Comparison of ENCODE assay signal across 21 cellular contexts in genomic region chr20:36885355-36885754, GRCh38. TPM values are rescaled to one million over a fixed set of nuclear protein-coding genes. Genes with fewer than 3 reads are reported as not detected.
DNase-seq lines count a peak whose midpoint lies in the region; TF ChIP-seq lines count a peak whose summit lies in the region.
"Had no signal": no experiment of that assay in that cellular context is flagged by ENCODE, and none has a peak within 500 bp of the region (broad histone marks: within the 10 kb centered on the region; RNA-seq: fewer than 3 reads in every experiment).

No MANE protein-coding gene starts in this region.

- H3K36me3 Mint-ChIP-seq in neural progenitor cell: no peaks in the 10 kb centered on the region

- in situ Hi-C loops in brain microvascular endothelial cell (cut with HindIII; ENCODE audit: low pct_ligation_motif_present, low sequenced_read_pairs): no loop called here

- H3K4me2 ChIP-seq in OCI-LY7 (ENCODE audit: low read length): no peak overlapping the region
- H3K4me2 ChIP-seq in neural progenitor cell: no peak overlapping the region
- H3K4me2 ChIP-seq: KMS-11 had no signal

- no peak overlapping the region for H3K9ac ChIP-seq in neural progenitor cell
- H3K9ac ChIP-seq: KMS-11 had no signal

- no peak overlapping the region for H2AFZ ChIP-seq in OCI-LY7 (ENCODE audit: low read length)
- H2AFZ ChIP-seq in neural progenitor cell (replicated peaks): no peak overlapping the region

- DNase-seq in DMS53 (lab: John Stamatoyannopoulos, UW): peak; percentile 22
- no peak for DNase-seq in DMS53 treated with DMSO at 0.1 percent for 48 hours (lab: John Stamatoyannopoulos, UW; ENCODE audit: unreplicated experiment)
- DNase-seq in OCI-LY7 (ENCODE audit: low spot score): no peak
- DNase-seq in brain microvascular endothelial cell: no peak
- DNase-seq in neural progenitor cell (ENCODE audit: low spot score): peak; percentile 28
- no peak for DNase-seq in NCI-H748 (lab: John Stamatoyannopoulos, UW; ENCODE audit: unreplicated experiment)
- no peak for DNase-seq in NCI-H2196 treated with DMSO at 0.1 percent for 48 hours (lab: John Stamatoyannopoulos, UW; ENCODE audit: unreplicated experiment)
- DNase-seq in hippocampal formation (lab: John Stamatoyannopoulos, UW): no peak
- DNase-seq: 8988T; activated CD4-positive, alpha-beta memory T cell treated with anti-CD3 and anti-CD28 coated beads for 36 hours; anterior cingulate cortex; CD8-positive, alpha-beta memory T cell; dorsolateral prefrontal cortex; H9; lower lobe of right lung; NCI-H146; NCI-H510A; stimulated activated CD4-positive, alpha-beta T cell treated with anti-CD3 and anti-CD28 coated beads, Interleukin-4, amount 100 ng/mL, for 24 hours had no signal

- no peaks in the 10 kb centered on the region for H3K36me3 ChIP-seq in OCI-LY7 (ENCODE audit: insufficient read depth, low read length)
- no peaks in the 10 kb centered on the region for H3K36me3 ChIP-seq in brain microvascular endothelial cell (replicated peaks)
- no peaks in the 10 kb centered on the region for H3K36me3 ChIP-seq in neural progenitor cell

- POLR2A ChIA-PET in OCI-LY7 (lab: Charles Lee): interaction anchor here (0.6 kb wide), 1 partner anchor 93 kb away, joined by 3 read pairs; no protein-coding TSS in a partner anchor

- no peaks in the 10 kb centered on the region for H3K27me3 ChIP-seq in brain microvascular endothelial cell (replicated peaks)
- no peaks in the 10 kb centered on the region for H3K27me3 ChIP-seq in neural progenitor cell
- H3K27me3 ChIP-seq: dorsolateral prefrontal cortex, tibial nerve had no signal

- no TSS peak for BruUV-seq in OCI-LY7 (replicated peaks; lab: Mats Ljungman, UMichigan)

- no peaks in the 10 kb centered on the region for H3K9me3 Mint-ChIP-seq in neural progenitor cell
- H3K9me3 Mint-ChIP-seq: activated CD4-positive, alpha-beta memory T cell treated with anti-CD3 and anti-CD28 coated beads for 36 hours; activated T-helper 1 cell treated with anti-CD3 and anti-CD28 coated beads, Interleukin-12 subunit alpha, Interleukin-12 subunit beta, Interleukin-2, Interleukin-4 antibody, amounts not matched to agents 30 ng/mL and 10 ng/mL and 1 ng/mL, durations not matched to agents 14 hours and 24 hours and 36 hours; CD8-positive, alpha-beta memory T cell; H9 had no signal

- H3K4me3 Mint-ChIP-seq in neural progenitor cell: no peak overlapping the region
- H3K4me3 Mint-ChIP-seq: activated CD4-positive, alpha-beta memory T cell treated with anti-CD3 and anti-CD28 coated beads for 36 hours; activated T-helper 1 cell treated with anti-CD3 and anti-CD28 coated beads, Interleukin-12 subunit alpha, Interleukin-12 subunit beta, Interleukin-2, Interleukin-4 antibody, amounts not matched to agents 30 ng/mL and 10 ng/mL and 1 ng/mL, durations not matched to agents 14 hours and 24 hours and 36 hours; H9 had no signal

- H3K9me2 ChIP-seq in OCI-LY7 (ENCODE audit: insufficient read depth, low read length): no peaks in the 10 kb centered on the region

- H3K4me1 ChIP-seq in OCI-LY7 (ENCODE audit: insufficient read depth, low read length, poor library complexity, severe bottlenecking) (peaks cover 4% of the 10 kb centered on the region), neural progenitor cell (peaks cover 7% of the 10 kb centered on the region)

- H3F3A ChIP-seq in neural progenitor cell (ENCODE audit: low read depth): peaks cover 25% of the 10 kb centered on the region

- no peak overlapping the region for H3K27ac Mint-ChIP-seq in neural progenitor cell
- H3K27ac Mint-ChIP-seq: activated CD4-positive, alpha-beta memory T cell treated with anti-CD3 and anti-CD28 coated beads for 36 hours; activated T-helper 1 cell treated with anti-CD3 and anti-CD28 coated beads, Interleukin-12 subunit alpha, Interleukin-12 subunit beta, Interleukin-2, Interleukin-4 antibody, amounts not matched to agents 30 ng/mL and 10 ng/mL and 1 ng/mL, durations not matched to agents 14 hours and 24 hours and 36 hours; H9 had no signal

- H3K9me3 ChIP-seq in OCI-LY7 (ENCODE audit: low read length) (no peaks in the 10 kb centered on the region), neural progenitor cell (ENCODE audit: low read depth) (no peaks in the 10 kb centered on the region)
- H3K9me3 ChIP-seq: lower lobe of right lung, tibial nerve had no signal

- no peaks in the 10 kb centered on the region for H4K20me1 ChIP-seq in OCI-LY7 (ENCODE audit: insufficient read depth, low read length)
- H4K20me1 ChIP-seq in neural progenitor cell (ENCODE audit: low read depth): no peaks in the 10 kb centered on the region

- no peak overlapping the region for H3K27ac ChIP-seq in OCI-LY7 (ENCODE audit: low read depth, low read length, poor library complexity, severe bottlenecking)
- H3K27ac ChIP-seq in brain microvascular endothelial cell: no peak overlapping the region
- no peak overlapping the region for H3K27ac ChIP-seq in neural progenitor cell
- H3K27ac ChIP-seq: dorsolateral prefrontal cortex, KMS-11, lower lobe of right lung, tibial nerve had no signal

- peaks cover 8% of the 10 kb centered on the region for H3K27me3 Mint-ChIP-seq in neural progenitor cell (ENCODE audit: insufficient read depth, low read depth)
- H3K27me3 Mint-ChIP-seq: activated CD4-positive, alpha-beta memory T cell treated with anti-CD3 and anti-CD28 coated beads for 36 hours; CD8-positive, alpha-beta memory T cell had no signal

- TF ChIP-seq CTCF in OCI-LY7 (conservative IDR thresholded peaks at IDR 0.05; ENCODE audit: low read length): 0 out of 2 replicates have a peak, but pooled peaks have one; percentile 15
- peak; percentile 7 for TF ChIP-seq CTCF in brain microvascular endothelial cell (IDR thresholded peaks at IDR 0.05; ENCODE audit: low read depth, low read length, missing control alignments)
- TF ChIP-seq CTCF in neural progenitor cell (IDR thresholded peaks at IDR 0.05): peak; percentile 22

- H3K4me3 ChIP-seq in OCI-LY7 (ENCODE audit: low read depth, low read length, poor library complexity, severe bottlenecking) (no peak overlapping the region), brain microvascular endothelial cell (ENCODE audit: low read depth, low read length) (no peak overlapping the region), neural progenitor cell (no peak overlapping the region)
- H3K4me3 ChIP-seq: dorsolateral prefrontal cortex, lower lobe of right lung, tibial nerve had no signal

- CTCF ChIA-PET in OCI-LY7 (lab: Charles Lee; ENCODE audit: unreplicated experiment): no interaction called here

- intact Hi-C loops in OCI-LY7 (cut with micrococcal nuclease; ENCODE audit: unreplicated experiment): loop anchor here (5.0 kb wide), 1 partner anchor 73 kb away; no protein-coding TSS in a partner anchor

- H3K79me2 ChIP-seq in OCI-LY7 (ENCODE audit: insufficient read depth, low read depth, low read length): no peaks in the 10 kb centered on the region
- H3K79me2 ChIP-seq in neural progenitor cell (ENCODE audit: low read depth): no peaks in the 10 kb centered on the region

- peaks cover 19% of the 10 kb centered on the region for H3K4me1 Mint-ChIP-seq in neural progenitor cell

RNA-seq across cellular contexts. Expression of gene TLDC2, which starts 9.4 kb away (rescaled TPM):
- 0.18 TPM in 1 of 2 replicates, not detected in the other for total RNA-seq in OCI-LY7 (2014; rRNA removed; shearing (Covaris generic))
- total RNA-seq in OCI-LY7 (2022) (not detected in 2 replicates), neural progenitor cell (ENCODE audit: low replicate concordance) (2.4 and 3.8 TPM in 2 replicates)
- total RNA-seq: activated CD4-positive, alpha-beta memory T cell treated with anti-CD3 and anti-CD28 coated beads for 36 hours; activated T-helper 1 cell treated with anti-CD3 and anti-CD28 coated beads, Interleukin-12 subunit alpha, Interleukin-12 subunit beta, Interleukin-2, Interleukin-4 antibody, amounts not matched to agents 30 ng/mL and 10 ng/mL and 1 ng/mL, durations not matched to agents 14 hours and 24 hours and 36 hours; CD8-positive, alpha-beta memory T cell; tibial nerve had no signal

Comparison
In these comparisons a context has a peak if more than half of its experiments do, and no peak if none do; other contexts are left out.
1. DNase-seq: peak in DMS53 (single experiment) and neural progenitor cell (single experiment); none in DMS53 treated with DMSO at 0.1 percent for 48 hours (single experiment), OCI-LY7 (single experiment), brain microvascular endothelial cell (single experiment), NCI-H748 (single experiment), NCI-H2196 treated with DMSO at 0.1 percent for 48 hours (single experiment) and hippocampal formation (0 of 2).
2. Peak in every context shown above with its lines, with median percentiles within 50 percentile points of each other: CTCF ChIP-seq.